1 cellular context compared by ENCODE assay signal in genomic region chr11:64271339-64272132, GRCh38.
TF ChIP-seq lines count a peak whose summit lies in the region.

No MANE protein-coding gene starts in this region.

TF ChIP-seq in GM12878, 131 proteins besides CTCF, POLR2A, EP300 and RAD21 (continued from another document):
- TF ChIP-seq, protein P1, sequence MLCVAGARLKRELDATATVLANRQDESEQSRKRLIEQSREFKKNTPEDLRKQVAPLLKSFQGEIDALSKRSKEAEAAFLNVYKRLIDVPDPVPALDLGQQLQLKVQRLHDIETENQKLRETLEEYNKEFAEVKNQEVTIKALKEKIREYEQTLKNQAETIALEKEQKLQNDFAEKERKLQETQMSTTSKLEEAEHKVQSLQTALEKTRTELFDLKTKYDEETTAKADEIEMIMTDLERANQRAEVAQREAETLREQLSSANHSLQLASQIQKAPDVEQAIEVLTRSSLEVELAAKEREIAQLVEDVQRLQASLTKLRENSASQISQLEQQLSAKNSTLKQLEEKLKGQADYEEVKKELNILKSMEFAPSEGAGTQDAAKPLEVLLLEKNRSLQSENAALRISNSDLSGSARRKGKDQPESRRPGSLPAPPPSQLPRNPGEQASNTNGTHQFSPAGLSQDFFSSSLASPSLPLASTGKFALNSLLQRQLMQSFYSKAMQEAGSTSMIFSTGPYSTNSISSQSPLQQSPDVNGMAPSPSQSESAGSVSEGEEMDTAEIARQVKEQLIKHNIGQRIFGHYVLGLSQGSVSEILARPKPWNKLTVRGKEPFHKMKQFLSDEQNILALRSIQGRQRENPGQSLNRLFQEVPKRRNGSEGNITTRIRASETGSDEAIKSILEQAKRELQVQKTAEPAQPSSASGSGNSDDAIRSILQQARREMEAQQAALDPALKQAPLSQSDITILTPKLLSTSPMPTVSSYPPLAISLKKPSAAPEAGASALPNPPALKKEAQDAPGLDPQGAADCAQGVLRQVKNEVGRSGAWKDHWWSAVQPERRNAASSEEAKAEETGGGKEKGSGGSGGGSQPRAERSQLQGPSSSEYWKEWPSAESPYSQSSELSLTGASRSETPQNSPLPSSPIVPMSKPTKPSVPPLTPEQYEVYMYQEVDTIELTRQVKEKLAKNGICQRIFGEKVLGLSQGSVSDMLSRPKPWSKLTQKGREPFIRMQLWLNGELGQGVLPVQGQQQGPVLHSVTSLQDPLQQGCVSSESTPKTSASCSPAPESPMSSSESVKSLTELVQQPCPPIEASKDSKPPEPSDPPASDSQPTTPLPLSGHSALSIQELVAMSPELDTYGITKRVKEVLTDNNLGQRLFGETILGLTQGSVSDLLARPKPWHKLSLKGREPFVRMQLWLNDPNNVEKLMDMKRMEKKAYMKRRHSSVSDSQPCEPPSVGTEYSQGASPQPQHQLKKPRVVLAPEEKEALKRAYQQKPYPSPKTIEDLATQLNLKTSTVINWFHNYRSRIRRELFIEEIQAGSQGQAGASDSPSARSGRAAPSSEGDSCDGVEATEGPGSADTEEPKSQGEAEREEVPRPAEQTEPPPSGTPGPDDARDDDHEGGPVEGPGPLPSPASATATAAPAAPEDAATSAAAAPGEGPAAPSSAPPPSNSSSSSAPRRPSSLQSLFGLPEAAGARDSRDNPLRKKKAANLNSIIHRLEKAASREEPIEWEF (IDR thresholded peaks at IDR 0.05; ENCODE audit: insufficient replicate concordance, low read depth, low read length) = no peak
- TF ChIP-seq SKIL (IDR thresholded peaks at IDR 0.05; ENCODE audit: low read depth, poor library complexity, severe bottlenecking) (no peak), SUPT20H (IDR thresholded peaks at IDR 0.05; ENCODE audit: borderline replicate concordance, control insufficient read depth, low read depth, low read length) (no peak), TCF7 (IDR thresholded peaks at IDR 0.05; ENCODE audit: borderline replicate concordance) (no peak), GATAD2B (conservative IDR thresholded peaks at IDR 0.05; ENCODE audit: low read depth) (no peak; the same call in 1 of the 2 replicates), ZNF622 (IDR thresholded peaks at IDR 0.05) (no peak)
- TF ChIP-seq, protein P2, sequence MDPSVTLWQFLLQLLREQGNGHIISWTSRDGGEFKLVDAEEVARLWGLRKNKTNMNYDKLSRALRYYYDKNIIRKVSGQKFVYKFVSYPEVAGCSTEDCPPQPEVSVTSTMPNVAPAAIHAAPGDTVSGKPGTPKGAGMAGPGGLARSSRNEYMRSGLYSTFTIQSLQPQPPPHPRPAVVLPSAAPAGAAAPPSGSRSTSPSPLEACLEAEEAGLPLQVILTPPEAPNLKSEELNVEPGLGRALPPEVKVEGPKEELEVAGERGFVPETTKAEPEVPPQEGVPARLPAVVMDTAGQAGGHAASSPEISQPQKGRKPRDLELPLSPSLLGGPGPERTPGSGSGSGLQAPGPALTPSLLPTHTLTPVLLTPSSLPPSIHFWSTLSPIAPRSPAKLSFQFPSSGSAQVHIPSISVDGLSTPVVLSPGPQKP (IDR thresholded peaks at IDR 0.05; ENCODE audit: low read depth, low read length) = no peak
- TF ChIP-seq, protein P3, sequence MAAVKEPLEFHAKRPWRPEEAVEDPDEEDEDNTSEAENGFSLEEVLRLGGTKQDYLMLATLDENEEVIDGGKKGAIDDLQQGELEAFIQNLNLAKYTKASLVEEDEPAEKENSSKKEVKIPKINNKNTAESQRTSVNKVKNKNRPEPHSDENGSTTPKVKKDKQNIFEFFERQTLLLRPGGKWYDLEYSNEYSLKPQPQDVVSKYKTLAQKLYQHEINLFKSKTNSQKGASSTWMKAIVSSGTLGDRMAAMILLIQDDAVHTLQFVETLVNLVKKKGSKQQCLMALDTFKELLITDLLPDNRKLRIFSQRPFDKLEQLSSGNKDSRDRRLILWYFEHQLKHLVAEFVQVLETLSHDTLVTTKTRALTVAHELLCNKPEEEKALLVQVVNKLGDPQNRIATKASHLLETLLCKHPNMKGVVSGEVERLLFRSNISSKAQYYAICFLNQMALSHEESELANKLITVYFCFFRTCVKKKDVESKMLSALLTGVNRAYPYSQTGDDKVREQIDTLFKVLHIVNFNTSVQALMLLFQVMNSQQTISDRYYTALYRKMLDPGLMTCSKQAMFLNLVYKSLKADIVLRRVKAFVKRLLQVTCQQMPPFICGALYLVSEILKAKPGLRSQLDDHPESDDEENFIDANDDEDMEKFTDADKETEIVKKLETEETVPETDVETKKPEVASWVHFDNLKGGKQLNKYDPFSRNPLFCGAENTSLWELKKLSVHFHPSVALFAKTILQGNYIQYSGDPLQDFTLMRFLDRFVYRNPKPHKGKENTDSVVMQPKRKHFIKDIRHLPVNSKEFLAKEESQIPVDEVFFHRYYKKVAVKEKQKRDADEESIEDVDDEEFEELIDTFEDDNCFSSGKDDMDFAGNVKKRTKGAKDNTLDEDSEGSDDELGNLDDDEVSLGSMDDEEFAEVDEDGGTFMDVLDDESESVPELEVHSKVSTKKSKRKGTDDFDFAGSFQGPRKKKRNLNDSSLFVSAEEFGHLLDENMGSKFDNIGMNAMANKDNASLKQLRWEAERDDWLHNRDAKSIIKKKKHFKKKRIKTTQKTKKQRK (IDR thresholded peaks at IDR 0.05; ENCODE audit: low read depth, low read length) = no peak
